In genomic region chr1:18232052-18232451, GRCh38 we compare ENCODE assay signal across 1 cellular context.
TF ChIP-seq lines count a peak whose summit lies in the region.

No MANE protein-coding gene starts in this region.

TF ChIP-seq in GM23338, 12 proteins besides CTCF, POLR2A, EP300 and RAD21 (continued from another document):
- TF ChIP-seq ZNF462 (CRISPR knock-in tag; IDR thresholded peaks at IDR 0.05) (no peak), NANOG (IDR thresholded peaks at IDR 0.05; ENCODE audit: borderline replicate concordance) (no peak), STAT1 (IDR thresholded peaks at IDR 0.05; ENCODE audit: unreplicated experiment) (no peak), EZH2 (IDR thresholded peaks at IDR 0.05; ENCODE audit: low read depth, unreplicated experiment) (no peak), ZNF331 (CRISPR knock-in tag; IDR thresholded peaks at IDR 0.05; ENCODE audit: low read depth) (no peak)
